Comparison of ENCODE assay signal across 12 cellular contexts in the genomic region with DNA sequence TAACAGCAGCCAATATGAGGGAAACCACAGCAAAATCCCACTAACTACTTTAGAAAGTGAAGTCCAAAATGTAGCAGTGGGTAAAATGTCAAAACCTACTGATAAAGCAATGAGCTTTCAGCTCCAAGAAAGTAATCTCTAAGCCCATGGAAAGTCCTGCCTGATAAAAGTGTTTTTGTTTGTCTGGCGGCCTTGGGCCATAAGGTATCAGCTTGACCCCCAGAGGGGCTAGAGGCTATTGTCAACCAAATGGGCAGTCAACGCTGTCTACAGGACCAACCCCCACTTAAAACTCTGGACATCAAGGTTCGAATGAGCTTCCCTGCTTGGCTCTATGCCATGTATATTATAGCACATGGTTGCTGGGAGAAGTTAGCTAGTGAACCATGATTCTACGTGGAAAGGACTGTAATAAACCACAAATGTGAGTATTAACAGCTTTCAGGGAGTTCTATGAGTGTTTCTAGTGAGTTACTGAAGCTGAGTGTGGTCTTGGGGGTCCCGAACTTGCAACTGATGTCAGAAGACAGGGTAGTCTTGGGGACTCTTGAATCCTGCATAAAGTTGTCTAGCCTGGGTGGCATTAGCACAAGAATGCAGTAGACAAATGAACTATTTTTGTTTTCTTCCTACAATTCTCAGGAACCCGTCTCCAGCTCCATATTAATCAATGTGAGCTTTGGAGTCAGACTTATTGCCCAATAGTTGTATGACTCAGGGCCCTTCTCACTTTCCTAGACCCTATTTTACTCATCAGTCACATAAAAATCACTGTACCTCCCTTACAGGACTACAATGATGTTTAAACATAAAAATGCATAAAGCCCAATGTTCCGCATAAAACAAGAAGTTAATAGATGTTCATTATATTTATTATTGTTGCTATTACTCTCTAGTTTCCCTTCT.
A peak's percentile ranks its signal among the peaks of the same experiment; 100 is the strongest.
DNase-seq lines count a peak whose midpoint lies in the region; ATAC-seq and TF ChIP-seq lines count a peak whose summit lies in the region.
"Had no signal": no experiment of that assay in that cellular context is flagged by ENCODE, and none has a peak within 500 bp of the region (broad histone marks: within the 10 kb centered on the region; RNA-seq: fewer than 3 reads in every experiment).

No MANE protein-coding gene starts in this region.

- H3K4me3 ChIP-seq in stomach: no peak overlapping the region

- no peaks in the 10 kb centered on the region for H3K36me3 ChIP-seq in stomach

- TF ChIP-seq CTCF in CD4-positive, alpha-beta T cell (IDR thresholded peaks at IDR 0.05): no peak
- no peak for TF ChIP-seq CTCF in stomach (IDR thresholded peaks at IDR 0.05)

- intact Hi-C loops in sciatic nerve (cut with DNase I) (no loop called here), stomach (cut with DNase I; ENCODE audit: low total_unique reads) (no loop called here)
- intact Hi-C loops in CD4-positive, alpha-beta T cell (cut with DNase I, micrococcal nuclease): no loop called here

- POLR2A ChIA-PET in CD4-positive, alpha-beta T cell (lab: Charles Lee): no interaction called here

- no peaks in the 10 kb centered on the region for H3K9me3 ChIP-seq in CD4-positive, alpha-beta T cell (ENCODE audit: control insufficient read depth, low read length)
- no peaks in the 10 kb centered on the region for H3K9me3 ChIP-seq in stomach

- 48 to 59% (median 52%) methylated on average over 7 of the region's 7 CpGs for WGBS in stomach, 5 donors

- H3K27ac ChIP-seq in epithelial cell of prostate (peak overlapping the region; percentile 42), stomach (no peak overlapping the region)
- H3K27ac ChIP-seq in CD4-positive, alpha-beta T cell (ENCODE audit: low read depth, low read length): no peak overlapping the region

- H3K9me3 Mint-ChIP-seq in CD4-positive, alpha-beta T cell: no peaks in the 10 kb centered on the region
- H3K9me3 Mint-ChIP-seq: nephron had no signal

- ATAC-seq in sciatic nerve: peak; percentile 71
- no peak for ATAC-seq in HG03432 (IDR thresholded peaks at IDR 0.05; ENCODE audit: unreplicated experiment)
- ATAC-seq in HG03520 (IDR thresholded peaks at IDR 0.05; ENCODE audit: unreplicated experiment): no peak
- no peak for ATAC-seq in CD4-positive, alpha-beta T cell (ENCODE audit: poor library complexity)

- H3K27ac Mint-ChIP-seq in CD4-positive, alpha-beta T cell: no peak overlapping the region
- H3K27ac Mint-ChIP-seq: nephron had no signal

- no peaks in the 10 kb centered on the region for H3K4me1 Mint-ChIP-seq in CD4-positive, alpha-beta T cell (ENCODE audit: low read depth)
- H3K4me1 Mint-ChIP-seq: nephron had no signal

- H3K4me1 ChIP-seq in stomach: no peaks in the 10 kb centered on the region

- no peak for TF ChIP-seq EP300 in stomach (IDR thresholded peaks at IDR 0.05)

- CTCF ChIA-PET in CD4-positive, alpha-beta T cell (lab: Charles Lee): no interaction called here

- DNase-seq in EH (ENCODE audit: low read depth): peak; percentile 93
- DNase-seq in RPMI7951 (ENCODE audit: low read depth): peak; percentile 75
- peak; percentile 37 for DNase-seq in epithelial cell of prostate (ENCODE audit: low read depth, low spot score)
- no peak for DNase-seq in sciatic nerve (ENCODE audit: low spot score)
- no peak for DNase-seq in CD4-positive, alpha-beta T cell
- DNase-seq in stomach: no peak
- DNase-seq: COR-L47, erythroblast, NCI-H510A had no signal

- H3K27me3 ChIP-seq in CD4-positive, alpha-beta T cell (ENCODE audit: control insufficient read depth, insufficient read depth, low read length): no peaks in the 10 kb centered on the region
- H3K27me3 ChIP-seq in stomach: no peaks in the 10 kb centered on the region

- peaks cover 32% of the 10 kb centered on the region for H3K27me3 Mint-ChIP-seq in CD4-positive, alpha-beta T cell

- no peak overlapping the region for H3K4me3 Mint-ChIP-seq in CD4-positive, alpha-beta T cell
- H3K4me3 Mint-ChIP-seq: nephron had no signal

- no peak for TF ChIP-seq POLR2A in stomach (IDR thresholded peaks at IDR 0.05)

- H3K36me3 Mint-ChIP-seq in CD4-positive, alpha-beta T cell (ENCODE audit: low read depth): no peaks in the 10 kb centered on the region

Comparison
In these comparisons a context has a peak if more than half of its experiments do, and no peak if none do; other contexts are left out.
1. DNase-seq: peak in EH (single experiment), RPMI7951 (single experiment) and epithelial cell of prostate (single experiment); none in sciatic nerve (single experiment), CD4-positive, alpha-beta T cell (0 of 10) and stomach (single experiment).